Comparison of ENCODE assay signal across 20 cellular contexts in the genomic region with DNA sequence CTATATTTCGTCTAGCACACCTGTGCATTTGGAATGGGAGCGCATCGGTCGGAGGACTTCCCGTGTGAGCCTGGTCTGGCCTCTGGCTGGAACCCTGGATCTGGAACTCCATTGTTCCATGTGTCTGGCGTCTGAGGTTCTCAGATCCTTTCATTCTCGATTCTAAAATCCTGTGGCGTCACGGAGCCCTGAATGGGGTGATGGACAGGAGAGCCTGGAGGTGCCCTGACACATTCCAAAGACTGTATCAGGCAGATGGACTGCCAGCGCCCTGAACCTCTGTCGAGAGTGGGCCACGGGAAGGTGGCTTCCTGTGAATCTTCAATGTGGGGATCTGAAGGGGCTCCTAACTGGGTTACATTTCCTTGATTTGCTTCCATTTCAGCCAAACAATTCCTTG.
"Had no signal": no experiment of that assay in that cellular context is flagged by ENCODE, and none has a peak within 500 bp of the region (broad histone marks: within the 10 kb centered on the region; RNA-seq: fewer than 3 reads in every experiment).

No MANE protein-coding gene starts in this region.

- H3K9me3 Mint-ChIP-seq: activated CD4-positive, alpha-beta memory T cell treated with anti-CD3 and anti-CD28 coated beads for 36 hours; activated CD4-positive, alpha-beta T cell treated with anti-CD3 and anti-CD28 coated beads, Interleukin-2, amount 10 ng/mL, durations not matched to agents 7 days and 5 days; activated naive CD4-positive, alpha-beta T cell treated with anti-CD3 and anti-CD28 coated beads, Interleukin-2, amount 10 ng/mL, durations not matched to agents 7 days and 5 days; activated naive CD8-positive, alpha-beta T cell treated with anti-CD3 and anti-CD28 coated beads, Interleukin-2, amount 10 ng/mL, durations not matched to agents 7 days and 5 days; activated T-cell treated with anti-CD3 and anti-CD28 coated beads, Interleukin-2, amount 50 U/mL, for 4 hours; activated T-helper 17 cell treated with anti-CD3 and anti-CD28 coated beads, Interleukin-2, amount 50 U/mL, for 72 hours; T-cell had no signal

- H3K4me3 ChIP-seq: SK-N-MC had no signal

- H3K36me3 Mint-ChIP-seq: activated CD4-positive, alpha-beta memory T cell treated with anti-CD3 and anti-CD28 coated beads for 36 hours; activated naive CD4-positive, alpha-beta T cell treated with anti-CD3 and anti-CD28 coated beads, Interleukin-2, amount 10 ng/mL, durations not matched to agents 7 days and 5 days; activated naive CD8-positive, alpha-beta T cell treated with anti-CD3 and anti-CD28 coated beads, Interleukin-2, amount 10 ng/mL, durations not matched to agents 7 days and 5 days; T-cell had no signal

- H3K27me3 Mint-ChIP-seq: activated CD4-positive, alpha-beta memory T cell treated with anti-CD3 and anti-CD28 coated beads for 36 hours; activated CD4-positive, alpha-beta T cell treated with anti-CD3 and anti-CD28 coated beads, Interleukin-2, amount 10 ng/mL, durations not matched to agents 7 days and 5 days had no signal

- H3K27ac ChIP-seq: SK-N-MC, VCaP had no signal

- H3K4me1 Mint-ChIP-seq: activated CD4-positive, alpha-beta T cell treated with anti-CD3 and anti-CD28 coated beads, Interleukin-2, amount 10 ng/mL, durations not matched to agents 7 days and 5 days; activated naive CD4-positive, alpha-beta T cell treated with anti-CD3 and anti-CD28 coated beads, Interleukin-2, amount 10 ng/mL, durations not matched to agents 7 days and 5 days; activated naive CD8-positive, alpha-beta T cell treated with anti-CD3 and anti-CD28 coated beads, Interleukin-2, amount 10 ng/mL, durations not matched to agents 7 days and 5 days; activated T-helper 17 cell treated with anti-CD3 and anti-CD28 coated beads, Interleukin-2, amount 50 U/mL, for 72 hours; T-cell had no signal

- DNase-seq: activated CD4-positive, alpha-beta memory T cell treated with anti-CD3 and anti-CD28 coated beads for 36 hours; activated CD4-positive, alpha-beta T cell treated with anti-CD3 and anti-CD28 coated beads, Interleukin-2, amount 10 ng/mL, durations not matched to agents 7 days and 5 days; activated CD4-positive, CD25-positive, alpha-beta regulatory T cell; activated CD8-positive, alpha-beta memory T cell treated with anti-CD3 and anti-CD28 coated beads for 24 hours; activated gamma-delta T cell; activated naive CD4-positive, alpha-beta T cell treated with anti-CD3 and anti-CD28 coated beads, Interleukin-2, amount 10 ng/mL, durations not matched to agents 7 days and 5 days; activated T-cell treated with anti-CD3 and anti-CD28 coated beads, Interleukin-2, amount 50 U/mL, for 4 hours; Kasumi-1; NCI-H1105 treated with DMSO at 0.1 percent for 48 hours; NCI-H1436 treated with DMSO at 0.1 percent for 48 hours; NCI-H187; NCI-H2081; NCI-H524; PC-3; SIG-M5; T-cell had no signal

- ATAC-seq: activated T-cell treated with anti-CD3 and anti-CD28 coated beads, Interleukin-2, amount 50 U/mL, for 4 hours; activated T-helper 17 cell treated with anti-CD3 and anti-CD28 coated beads, Interleukin-2, amount 50 U/mL, for 72 hours; PC-3; T-cell had no signal

- H3K4me3 Mint-ChIP-seq: activated CD4-positive, alpha-beta memory T cell treated with anti-CD3 and anti-CD28 coated beads for 36 hours; activated CD4-positive, alpha-beta T cell treated with anti-CD3 and anti-CD28 coated beads, Interleukin-2, amount 10 ng/mL, durations not matched to agents 7 days and 5 days; activated naive CD4-positive, alpha-beta T cell treated with anti-CD3 and anti-CD28 coated beads, Interleukin-2, amount 10 ng/mL, durations not matched to agents 7 days and 5 days; activated naive CD8-positive, alpha-beta T cell treated with anti-CD3 and anti-CD28 coated beads, Interleukin-2, amount 10 ng/mL, durations not matched to agents 7 days and 5 days; activated T-cell treated with anti-CD3 and anti-CD28 coated beads, Interleukin-2, amount 50 U/mL, for 4 hours; activated T-helper 17 cell treated with anti-CD3 and anti-CD28 coated beads, Interleukin-2, amount 50 U/mL, for 72 hours; T-cell had no signal

- H3K27ac Mint-ChIP-seq: activated CD4-positive, alpha-beta memory T cell treated with anti-CD3 and anti-CD28 coated beads for 36 hours; activated CD4-positive, alpha-beta T cell treated with anti-CD3 and anti-CD28 coated beads, Interleukin-2, amount 10 ng/mL, durations not matched to agents 7 days and 5 days; activated naive CD4-positive, alpha-beta T cell treated with anti-CD3 and anti-CD28 coated beads, Interleukin-2, amount 10 ng/mL, durations not matched to agents 7 days and 5 days; activated naive CD8-positive, alpha-beta T cell treated with anti-CD3 and anti-CD28 coated beads, Interleukin-2, amount 10 ng/mL, durations not matched to agents 7 days and 5 days; activated T-helper 17 cell treated with anti-CD3 and anti-CD28 coated beads, Interleukin-2, amount 50 U/mL, for 72 hours; T-cell had no signal
